Comparison of ENCODE assay signal across 15 cellular contexts in genomic region chr4:56134272-56134671, GRCh38.
DNase-seq lines count a peak whose midpoint lies in the region; ATAC-seq and TF ChIP-seq lines count a peak whose summit lies in the region.
"Had no signal": no experiment of that assay in that cellular context is flagged by ENCODE, and none has a peak within 500 bp of the region (broad histone marks: within the 10 kb centered on the region; RNA-seq: fewer than 3 reads in every experiment).

No MANE protein-coding gene starts in this region.

- H3K27me3 ChIP-seq in esophagus squamous epithelium = no peaks in the 10 kb centered on the region
- H3K27me3 ChIP-seq: tibial nerve had no signal

- TF ChIP-seq POLR2A in esophagus squamous epithelium (IDR thresholded peaks at IDR 0.05) = no peak

- H3K4me3 ChIP-seq in fibroblast of mammary gland (ENCODE audit: control insufficient read depth, low read depth, low read length) = no peak overlapping the region
- no peak overlapping the region for H3K4me3 ChIP-seq in esophagus squamous epithelium
- H3K4me3 ChIP-seq: HAP-1, tibial nerve had no signal

- ATAC-seq in HG02884 (IDR thresholded peaks at IDR 0.05; ENCODE audit: unreplicated experiment) = no peak
- no peak for ATAC-seq in sciatic nerve

- intact Hi-C loops in esophagus squamous epithelium (cut with DNase I) = no loop called here
- intact Hi-C loops in sciatic nerve (cut with DNase I) = no loop called here

- peak; percentile 1 for DNase-seq in ELR (ENCODE audit: low read depth)
- DNase-seq in UCSD-AML1 (lab: John Stamatoyannopoulos, UW; ENCODE audit: unreplicated experiment) = peak; percentile 28
- DNase-seq in fibroblast of mammary gland (ENCODE audit: low read depth) = peak; percentile 57
- DNase-seq in myocyte (ENCODE audit: low read depth) = peak; percentile 43
- no peak for DNase-seq in activated CD4-positive, alpha-beta T cell treated with anti-CD3 and anti-CD28 coated beads for 1 hour
- DNase-seq in esophagus squamous epithelium (lab: John Stamatoyannopoulos, UW) = no peak
- DNase-seq in sciatic nerve (ENCODE audit: low spot score) = no peak
- DNase-seq: activated CD4-positive, CD25-positive, alpha-beta regulatory T cell treated with anti-CD3 and anti-CD28 coated beads, Interleukin-2, amount 50 U/mL, for 72 hours; C1 segment of cervical spinal cord; midbrain; NCI-H524; retina had no signal

- 28 to 45% methylated on average over 2 of the region's 2 CpGs for WGBS in esophagus squamous epithelium, 2 donors

- H3K9me3 ChIP-seq in esophagus squamous epithelium = no peaks in the 10 kb centered on the region
- H3K9me3 ChIP-seq: HAP-1, tibial nerve had no signal

- TF ChIP-seq CTCF in fibroblast of mammary gland (conservative IDR thresholded peaks at IDR 0.05; ENCODE audit: control insufficient read depth, insufficient read depth, low read depth, low read length) = no peak
- no peak for TF ChIP-seq CTCF in esophagus squamous epithelium (IDR thresholded peaks at IDR 0.05)

- H3K36me3 ChIP-seq in esophagus squamous epithelium = no peaks in the 10 kb centered on the region
- H3K36me3 ChIP-seq: HAP-1, tibial nerve had no signal

- H3K4me1 ChIP-seq in esophagus squamous epithelium = peaks cover 0 to 17% (median 3%) of the 10 kb centered on the region in 3 donors
- H3K4me1 ChIP-seq: tibial nerve had no signal

- peak overlapping the region in 1 of 4 donors; percentile 17 for H3K27ac ChIP-seq in esophagus squamous epithelium
- H3K27ac ChIP-seq: tibial nerve had no signal

Comparison
In these comparisons a context has a peak if more than half of its experiments do, and no peak if none do; other contexts are left out.
1. DNase-seq: peak in ELR (single experiment), UCSD-AML1 (single experiment), fibroblast of mammary gland (single experiment) and myocyte (single experiment); none in activated CD4-positive, alpha-beta T cell treated with anti-CD3 and anti-CD28 coated beads for 1 hour (single experiment), esophagus squamous epithelium (single experiment) and sciatic nerve (single experiment).